In genomic region chr12:15688838-15689237, GRCh38 we compare ENCODE assay signal across 10 cellular contexts.
A peak's percentile ranks its signal among the peaks of the same experiment; 100 is the strongest.
DNase-seq lines count a peak whose midpoint lies in the region; ATAC-seq and TF ChIP-seq lines count a peak whose summit lies in the region.
"Had no signal": no experiment of that assay in that cellular context is flagged by ENCODE, and none has a peak within 500 bp of the region (broad histone marks: within the 10 kb centered on the region; RNA-seq: fewer than 3 reads in every experiment).

No MANE protein-coding gene starts in this region.

- no peak for TF ChIP-seq POLR2A in GM18505 (IDR thresholded peaks at IDR 0.05; ENCODE audit: borderline replicate concordance, extremely low read depth, insufficient read depth, insufficient read length)

- H2AFZ ChIP-seq in OCI-LY3 (ENCODE audit: low read depth, low read length) (peak overlapping the region; percentile 93), osteoblast (ENCODE audit: low read length) (peak overlapping the region; percentile 11)

- H4K20me1 ChIP-seq in BLaER1 (no peaks in the 10 kb centered on the region), OCI-LY3 (ENCODE audit: insufficient read depth, low read length) (no peaks in the 10 kb centered on the region), osteoblast (ENCODE audit: insufficient read depth, low read length) (no peaks in the 10 kb centered on the region)

- no peaks in the 10 kb centered on the region for H3K9me3 ChIP-seq in BLaER1
- H3K9me3 ChIP-seq in OCI-LY3 (ENCODE audit: insufficient read depth, low read length) = no peaks in the 10 kb centered on the region
- no peaks in the 10 kb centered on the region for H3K9me3 ChIP-seq in osteoblast (ENCODE audit: low read depth, low read length)
- H3K9me3 ChIP-seq: mucosa of descending colon had no signal

- H3K4me1 ChIP-seq in BLaER1 = no peaks in the 10 kb centered on the region
- H3K4me1 ChIP-seq in OCI-LY3 (ENCODE audit: low read length) = peaks cover 31% of the 10 kb centered on the region
- peaks cover 69% of the 10 kb centered on the region for H3K4me1 ChIP-seq in osteoblast (ENCODE audit: insufficient read depth, low read length)

- H3K27ac ChIP-seq in BLaER1 (no peak overlapping the region), OCI-LY3 (ENCODE audit: low read length) (peak overlapping the region; percentile 57), osteoblast (ENCODE audit: low read depth, low read length) (peak overlapping the region; percentile 85)
- H3K27ac ChIP-seq: KMS-11 had no signal

- H3K27me3 ChIP-seq in BLaER1 = no peaks in the 10 kb centered on the region
- no peaks in the 10 kb centered on the region for H3K27me3 ChIP-seq in OCI-LY3 (ENCODE audit: low read depth, low read length)
- H3K27me3 ChIP-seq in osteoblast (ENCODE audit: insufficient read depth, low read length) = no peaks in the 10 kb centered on the region

- H3K9ac ChIP-seq in BLaER1 (no peak overlapping the region), OCI-LY3 (ENCODE audit: low read length) (peak overlapping the region; percentile 67)
- H3K9ac ChIP-seq: KMS-11 had no signal

- TF ChIP-seq CTCF in OCI-LY3 (IDR thresholded peaks at IDR 0.05; ENCODE audit: low read depth, low read length) (no peak), osteoblast (IDR thresholded peaks at IDR 0.05; ENCODE audit: extremely low read depth, low read depth, low read length) (no peak)

- peak overlapping the region; percentile 5; the same call in 1 of the 2 replicates for H3K4me2 ChIP-seq in BLaER1
- peak overlapping the region; percentile 84 for H3K4me2 ChIP-seq in OCI-LY3 (ENCODE audit: low read length)
- peak overlapping the region; percentile 80 for H3K4me2 ChIP-seq in osteoblast (ENCODE audit: insufficient read depth, low read length)
- H3K4me2 ChIP-seq: KMS-11 had no signal

- DNase-seq in fibroblast of peridontal ligament (ENCODE audit: extremely low read depth) (peak; percentile 51), osteoblast (ENCODE audit: insufficient read length, low spot score, missing footprints) (peak; percentile 32), NCI-H2196 (lab: John Stamatoyannopoulos, UW; ENCODE audit: unreplicated experiment) (no peak)

- no peaks in the 10 kb centered on the region for H3K36me3 ChIP-seq in BLaER1
- H3K36me3 ChIP-seq in OCI-LY3 (replicated peaks; ENCODE audit: low read depth, low read length) = no peaks in the 10 kb centered on the region
- H3K36me3 ChIP-seq in osteoblast (ENCODE audit: insufficient read depth, low read length) = peaks cover 3% of the 10 kb centered on the region

- H3K79me2 ChIP-seq in OCI-LY3 (ENCODE audit: low read length) (no peaks in the 10 kb centered on the region), osteoblast (ENCODE audit: insufficient read depth, low read length) (peaks cover 98% of the 10 kb centered on the region)

- ATAC-seq in GM18505 (IDR thresholded peaks at IDR 0.05; ENCODE audit: unreplicated experiment) (no peak), GM21717 (IDR thresholded peaks at IDR 0.05; ENCODE audit: unreplicated experiment) (no peak), HG02870 (IDR thresholded peaks at IDR 0.05; ENCODE audit: unreplicated experiment) (no peak)

- H3K4me3 ChIP-seq in BLaER1 (no peak overlapping the region), OCI-LY3 (ENCODE audit: low read length) (peak overlapping the region; percentile 84), osteoblast (ENCODE audit: insufficient read depth, low read length) (peak overlapping the region; percentile 56)
- H3K4me3 ChIP-seq: mucosa of descending colon had no signal

Comparison
In these comparisons a context has a peak if more than half of its experiments do, and no peak if none do; other contexts are left out.
1. H3K4me2 ChIP-seq: peak in every context shown above with its lines; median percentile 84 in OCI-LY3; 80 in osteoblast; 5 in BLaER1.